In the genomic region with DNA sequence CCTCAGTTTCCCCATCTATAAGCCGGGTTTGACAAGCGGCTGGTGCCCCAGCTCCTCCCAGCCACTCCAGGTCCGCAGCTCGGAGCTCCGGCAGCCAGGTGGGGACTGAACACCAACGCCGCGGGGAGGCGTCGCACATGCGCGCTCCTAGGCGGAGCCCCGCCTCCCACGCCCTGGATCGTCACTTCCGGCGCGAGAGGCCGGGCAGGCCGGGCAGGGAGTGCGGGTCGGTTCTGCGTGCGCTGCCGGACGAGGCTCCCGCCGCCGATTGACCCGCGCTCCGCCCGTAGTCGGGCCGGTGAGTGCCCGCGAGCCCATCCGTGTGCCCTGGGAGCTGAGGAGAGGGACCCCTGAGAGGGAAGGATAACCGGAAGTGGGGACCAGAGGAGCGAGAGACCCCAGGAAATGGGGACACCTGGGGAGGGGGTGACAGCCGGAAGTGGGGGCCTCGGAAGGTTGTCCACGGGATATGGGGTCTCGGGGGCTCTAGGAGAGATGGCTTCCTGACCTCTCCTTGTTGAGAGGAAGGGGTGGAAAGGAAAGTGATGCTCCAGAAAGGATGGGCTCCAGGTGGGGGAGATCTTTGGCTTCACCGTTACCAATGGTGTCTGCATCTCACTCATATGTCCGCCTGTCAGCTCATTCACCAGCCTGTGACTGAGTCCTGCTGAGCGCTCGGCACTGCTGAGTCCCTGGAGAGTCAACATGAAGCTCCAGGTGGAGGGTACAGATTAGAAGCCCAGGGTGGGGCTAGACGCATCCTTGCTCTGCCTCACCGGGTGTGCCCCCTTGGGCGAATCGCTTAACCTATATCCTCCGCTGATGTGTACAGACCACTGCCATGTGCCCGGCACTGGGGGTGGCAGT, we compare ENCODE assay signal across 1 cellular context.
TF ChIP-seq lines count a peak whose summit lies in the region.

Gene TTPAL, plus strand, starts transcription at position 181 of the 867 bp plus-strand sequence. CDS start 4,126 bp downstream, outside the sequence.

TF ChIP-seq in HepG2, 621 proteins besides CTCF, POLR2A, EP300 and RAD21 (continued from another document and continues in another):
- TF ChIP-seq ZNF414 (CRISPR knock-in tag; IDR thresholded peaks at IDR 0.05) (peak; percentile 95; the same call in 1 of the 2 replicates), ZNF431 (CRISPR knock-in tag; IDR thresholded peaks at IDR 0.05; ENCODE audit: borderline replicate concordance, low read depth) (peak; percentile 88; the same call in 1 of the 2 replicates), PHF20 (CRISPR knock-in tag; IDR thresholded peaks at IDR 0.05) (peak; percentile 98), CENPX (CRISPR knock-in tag; IDR thresholded peaks at IDR 0.05) (no peak), ZNF34 (CRISPR knock-in tag; IDR thresholded peaks at IDR 0.05; ENCODE audit: borderline replicate concordance) (peak; percentile 95; the same call in 1 of the 2 replicates), HMG20B (CRISPR knock-in tag; conservative IDR thresholded peaks at IDR 0.05) (0 out of 2 replicates have a peak, but pooled peaks have one; percentile 28), TCF12 (IDR thresholded peaks at IDR 0.05) (no peak), TCF12 (CRISPR knock-in tag; IDR thresholded peaks at IDR 0.05) (0 out of 2 replicates have a peak, but pooled peaks have one; percentile 81), CBX5 (CRISPR knock-in tag; IDR thresholded peaks at IDR 0.05; ENCODE audit: borderline replicate concordance) (0 out of 2 replicates have a peak, but pooled peaks have one; percentile 70), CEBPB (IDR thresholded peaks at IDR 0.05; ENCODE audit: borderline replicate concordance, low read depth, low read length) (no peak), HOXA3 (CRISPR knock-in tag; IDR thresholded peaks at IDR 0.05) (peak; percentile 97), NPAS2 (CRISPR knock-in tag; IDR thresholded peaks at IDR 0.05; ENCODE audit: borderline replicate concordance) (no peak), ZNF296 (CRISPR knock-in tag; conservative IDR thresholded peaks at IDR 0.05) (peak; percentile 76; the same call in 1 of the 2 replicates), ZNF737 (CRISPR knock-in tag; IDR thresholded peaks at IDR 0.05; ENCODE audit: borderline replicate concordance) (peak; percentile 91), SIN3B (IDR thresholded peaks at IDR 0.05; ENCODE audit: low read length) (no peak), PRDM4 (CRISPR knock-in tag; IDR thresholded peaks at IDR 0.05; ENCODE audit: borderline replicate concordance) (no peak; the same call in none of the 2 replicates), ZNF766 (CRISPR knock-in tag; IDR thresholded peaks at IDR 0.05; ENCODE audit: borderline replicate concordance) (peak; percentile 79), ZC3H4 (CRISPR knock-in tag; IDR thresholded peaks at IDR 0.05; ENCODE audit: borderline replicate concordance) (no peak; the same call in none of the 2 replicates), ATRX (CRISPR knock-in tag; IDR thresholded peaks at IDR 0.05; ENCODE audit: borderline replicate concordance) (peak; percentile 18; the same call in 1 of the 2 replicates), MXD4 (CRISPR knock-in tag; IDR thresholded peaks at IDR 0.05) (peak; percentile 98), KDM2A (CRISPR knock-in tag; IDR thresholded peaks at IDR 0.05; ENCODE audit: borderline replicate concordance, low read depth) (peak; percentile 99), HMG20A (CRISPR knock-in tag; IDR thresholded peaks at IDR 0.05; ENCODE audit: borderline replicate concordance) (peak; percentile 41; the same call in 1 of the 2 replicates), DPF2 (CRISPR knock-in tag; IDR thresholded peaks at IDR 0.05; ENCODE audit: borderline replicate concordance, low read depth) (no peak), MXI1 (IDR thresholded peaks at IDR 0.05; ENCODE audit: borderline replicate concordance, low read depth, low read length) (peak; percentile 98), ZNF205 (CRISPR knock-in tag; IDR thresholded peaks at IDR 0.05) (peak; percentile 96), NFE2 (CRISPR knock-in tag; IDR thresholded peaks at IDR 0.05) (no peak), TAF1 (CRISPR knock-in tag; IDR thresholded peaks at IDR 0.05) (peak; percentile 97), GLMP (CRISPR knock-in tag; IDR thresholded peaks at IDR 0.05; ENCODE audit: borderline replicate concordance) (no peak), POGZ (CRISPR knock-in tag; IDR thresholded peaks at IDR 0.05) (peak; percentile 97), ZNF24 (IDR thresholded peaks at IDR 0.05) (no peak), HES4 (CRISPR knock-in tag; IDR thresholded peaks at IDR 0.05; ENCODE audit: borderline replicate concordance) (peak; percentile 98), SATB2 (CRISPR knock-in tag; IDR thresholded peaks at IDR 0.05) (no peak), SRSF9 (IDR thresholded peaks at IDR 0.05; ENCODE audit: borderline replicate concordance, insufficient read depth, low read depth, low read length, poor library complexity, severe bottlenecking) (no peak), ZNF572 (CRISPR knock-in tag; IDR thresholded peaks at IDR 0.05) (peak; percentile 85; the same call in 1 of the 2 replicates), ZSCAN31 (CRISPR knock-in tag; IDR thresholded peaks at IDR 0.05; ENCODE audit: low read depth) (peak; percentile 97), MZF1 (CRISPR knock-in tag; IDR thresholded peaks at IDR 0.05; ENCODE audit: borderline replicate concordance) (peak; percentile 79; the same call in 1 of the 2 replicates), NFATC3 (CRISPR knock-in tag; IDR thresholded peaks at IDR 0.05) (peak; percentile 77; the same call in 1 of the 2 replicates), ZNF260 (CRISPR knock-in tag; IDR thresholded peaks at IDR 0.05; ENCODE audit: borderline replicate concordance, low read depth) (0 out of 2 replicates have a peak, but pooled peaks have one; percentile 78), ZSCAN22 (CRISPR knock-in tag; IDR thresholded peaks at IDR 0.05) (0 out of 2 replicates have a peak, but pooled peaks have one; percentile 20), SMC3 (IDR thresholded peaks at IDR 0.05; ENCODE audit: low read length) (peak; percentile 15; the same call in 1 of the 2 replicates), FLYWCH1 (CRISPR knock-in tag; IDR thresholded peaks at IDR 0.05) (no peak), MAFG (CRISPR knock-in tag; IDR thresholded peaks at IDR 0.05) (no peak)
- TF ChIP-seq, protein P1, sequence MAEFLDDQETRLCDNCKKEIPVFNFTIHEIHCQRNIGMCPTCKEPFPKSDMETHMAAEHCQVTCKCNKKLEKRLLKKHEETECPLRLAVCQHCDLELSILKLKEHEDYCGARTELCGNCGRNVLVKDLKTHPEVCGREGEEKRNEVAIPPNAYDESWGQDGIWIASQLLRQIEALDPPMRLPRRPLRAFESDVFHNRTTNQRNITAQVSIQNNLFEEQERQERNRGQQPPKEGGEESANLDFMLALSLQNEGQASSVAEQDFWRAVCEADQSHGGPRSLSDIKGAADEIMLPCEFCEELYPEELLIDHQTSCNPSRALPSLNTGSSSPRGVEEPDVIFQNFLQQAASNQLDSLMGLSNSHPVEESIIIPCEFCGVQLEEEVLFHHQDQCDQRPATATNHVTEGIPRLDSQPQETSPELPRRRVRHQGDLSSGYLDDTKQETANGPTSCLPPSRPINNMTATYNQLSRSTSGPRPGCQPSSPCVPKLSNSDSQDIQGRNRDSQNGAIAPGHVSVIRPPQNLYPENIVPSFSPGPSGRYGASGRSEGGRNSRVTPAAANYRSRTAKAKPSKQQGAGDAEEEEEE (CRISPR knock-in tag; IDR thresholded peaks at IDR 0.05; ENCODE audit: borderline replicate concordance) = peak; percentile 82
- TF ChIP-seq, protein P2, sequence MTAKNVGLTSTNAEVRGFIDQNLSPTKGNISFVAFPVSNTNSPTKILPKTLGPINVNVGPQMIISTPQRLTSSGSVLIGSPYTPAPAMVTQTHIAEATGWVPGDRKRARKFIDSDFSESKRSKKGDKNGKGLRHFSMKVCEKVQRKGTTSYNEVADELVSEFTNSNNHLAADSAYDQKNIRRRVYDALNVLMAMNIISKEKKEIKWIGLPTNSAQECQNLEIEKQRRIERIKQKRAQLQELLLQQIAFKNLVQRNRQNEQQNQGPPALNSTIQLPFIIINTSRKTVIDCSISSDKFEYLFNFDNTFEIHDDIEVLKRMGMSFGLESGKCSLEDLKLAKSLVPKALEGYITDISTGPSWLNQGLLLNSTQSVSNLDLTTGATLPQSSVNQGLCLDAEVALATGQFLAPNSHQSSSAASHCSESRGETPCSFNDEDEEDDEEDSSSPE (CRISPR knock-in tag; IDR thresholded peaks at IDR 0.05) = peak; percentile 92
- TF ChIP-seq, protein P3, sequence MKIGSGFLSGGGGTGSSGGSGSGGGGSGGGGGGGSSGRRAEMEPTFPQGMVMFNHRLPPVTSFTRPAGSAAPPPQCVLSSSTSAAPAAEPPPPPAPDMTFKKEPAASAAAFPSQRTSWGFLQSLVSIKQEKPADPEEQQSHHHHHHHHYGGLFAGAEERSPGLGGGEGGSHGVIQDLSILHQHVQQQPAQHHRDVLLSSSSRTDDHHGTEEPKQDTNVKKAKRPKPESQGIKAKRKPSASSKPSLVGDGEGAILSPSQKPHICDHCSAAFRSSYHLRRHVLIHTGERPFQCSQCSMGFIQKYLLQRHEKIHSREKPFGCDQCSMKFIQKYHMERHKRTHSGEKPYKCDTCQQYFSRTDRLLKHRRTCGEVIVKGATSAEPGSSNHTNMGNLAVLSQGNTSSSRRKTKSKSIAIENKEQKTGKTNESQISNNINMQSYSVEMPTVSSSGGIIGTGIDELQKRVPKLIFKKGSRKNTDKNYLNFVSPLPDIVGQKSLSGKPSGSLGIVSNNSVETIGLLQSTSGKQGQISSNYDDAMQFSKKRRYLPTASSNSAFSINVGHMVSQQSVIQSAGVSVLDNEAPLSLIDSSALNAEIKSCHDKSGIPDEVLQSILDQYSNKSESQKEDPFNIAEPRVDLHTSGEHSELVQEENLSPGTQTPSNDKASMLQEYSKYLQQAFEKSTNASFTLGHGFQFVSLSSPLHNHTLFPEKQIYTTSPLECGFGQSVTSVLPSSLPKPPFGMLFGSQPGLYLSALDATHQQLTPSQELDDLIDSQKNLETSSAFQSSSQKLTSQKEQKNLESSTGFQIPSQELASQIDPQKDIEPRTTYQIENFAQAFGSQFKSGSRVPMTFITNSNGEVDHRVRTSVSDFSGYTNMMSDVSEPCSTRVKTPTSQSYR (CRISPR knock-in tag; IDR thresholded peaks at IDR 0.05; ENCODE audit: borderline replicate concordance) = peak; percentile 71; the same call in 1 of the 2 replicates
- TF ChIP-seq, protein P4, sequence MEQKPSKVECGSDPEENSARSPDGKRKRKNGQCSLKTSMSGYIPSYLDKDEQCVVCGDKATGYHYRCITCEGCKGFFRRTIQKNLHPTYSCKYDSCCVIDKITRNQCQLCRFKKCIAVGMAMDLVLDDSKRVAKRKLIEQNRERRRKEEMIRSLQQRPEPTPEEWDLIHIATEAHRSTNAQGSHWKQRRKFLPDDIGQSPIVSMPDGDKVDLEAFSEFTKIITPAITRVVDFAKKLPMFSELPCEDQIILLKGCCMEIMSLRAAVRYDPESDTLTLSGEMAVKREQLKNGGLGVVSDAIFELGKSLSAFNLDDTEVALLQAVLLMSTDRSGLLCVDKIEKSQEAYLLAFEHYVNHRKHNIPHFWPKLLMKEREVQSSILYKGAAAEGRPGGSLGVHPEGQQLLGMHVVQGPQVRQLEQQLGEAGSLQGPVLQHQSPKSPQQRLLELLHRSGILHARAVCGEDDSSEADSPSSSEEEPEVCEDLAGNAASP (CRISPR knock-in tag; IDR thresholded peaks at IDR 0.05; ENCODE audit: borderline replicate concordance) = peak; percentile 85
- TF ChIP-seq, protein P5, sequence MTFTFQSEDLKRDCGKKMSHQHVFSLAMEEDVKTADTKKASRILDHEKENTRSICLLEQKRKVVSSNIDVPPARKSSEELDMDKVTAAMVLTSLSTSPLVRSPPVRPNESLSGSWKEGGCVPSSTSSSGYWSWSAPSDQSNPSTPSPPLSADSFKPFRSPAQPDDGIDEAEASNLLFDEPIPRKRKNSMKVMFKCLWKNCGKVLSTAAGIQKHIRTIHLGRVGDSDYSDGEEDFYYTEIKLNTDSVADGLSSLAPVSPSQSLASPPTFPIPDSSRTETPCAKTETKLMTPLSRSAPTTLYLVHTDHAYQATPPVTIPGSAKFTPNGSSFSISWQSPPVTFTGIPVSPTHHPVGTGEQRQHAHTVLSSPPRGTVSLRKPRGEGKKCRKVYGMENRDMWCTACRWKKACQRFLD (CRISPR knock-in tag; IDR thresholded peaks at IDR 0.05; ENCODE audit: borderline replicate concordance) = peak; percentile 86; the same call in 1 of the 2 replicates
